7 cellular contexts compared by ENCODE assay signal in genomic region chr1:15297975-15298374, GRCh38. TPM values are rescaled to one million over a fixed set of nuclear protein-coding genes. Genes with fewer than 3 reads are reported as not detected.
"Had no signal": no experiment of that assay in that cellular context is flagged by ENCODE, and none has a peak within 500 bp of the region (broad histone marks: within the 10 kb centered on the region; RNA-seq: fewer than 3 reads in every experiment).

No MANE protein-coding gene starts in this region.

RNA-seq across cellular contexts. Expression of gene FHAD1, which starts 51.0 kb away (rescaled TPM):
- total RNA-seq: activated B cell treated with CpG ODN at 0.5 μM for 24 hours; activated CD4-positive, alpha-beta memory T cell treated with anti-CD3 and anti-CD28 coated beads for 36 hours; activated CD4-positive, alpha-beta T cell treated with anti-CD3 and anti-CD28 coated beads, Interleukin-2, amount 10 ng/mL, durations not matched to agents 24 days and 14 days; activated CD4-positive, alpha-beta T cell treated with anti-CD3 and anti-CD28 coated beads, Interleukin-2, amount 10 ng/mL, durations not matched to agents 7 days and 5 days; activated CD8-positive, alpha-beta memory T cell treated with anti-CD3 and anti-CD28 coated beads, Interleukin-2, amount 10 ng/mL, durations not matched to agents 7 days and 5 days; T-helper 1 cell treated with Interleukin-12 subunit alpha and Interleukin-12 subunit beta and Interleukin-4 antibody, amounts not matched to agents 30 ng/mL and 1 ng/mL, for 36 hours; T-helper 17 cell had no signal
